Comparison of ENCODE assay signal across 9 cellular contexts in the genomic region with DNA sequence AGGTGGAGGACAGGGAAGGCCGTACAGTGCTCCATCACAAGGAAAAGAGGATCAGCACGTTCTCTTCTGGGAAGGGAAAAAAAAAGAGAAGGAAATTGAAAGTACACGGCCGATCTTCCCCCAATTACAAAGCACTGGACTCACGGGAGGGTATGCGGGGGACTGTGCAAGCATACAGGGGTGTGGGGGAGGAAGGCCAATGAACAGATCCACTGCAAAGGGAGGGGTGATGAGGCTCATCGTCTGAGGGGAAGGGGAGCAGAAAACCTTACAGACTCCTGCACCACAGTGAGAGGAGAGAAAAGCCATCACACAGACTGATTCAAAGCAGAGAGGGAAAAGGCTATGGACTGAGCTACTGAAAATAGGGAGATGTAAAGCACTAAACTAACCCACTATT. TPM values are rescaled to one million over a fixed set of nuclear protein-coding genes. Genes with fewer than 3 reads are reported as not detected.
DNase-seq lines count a peak whose midpoint lies in the region; ATAC-seq, FAIRE-seq and TF ChIP-seq lines count a peak whose summit lies in the region.
"Had no signal": no experiment of that assay in that cellular context is flagged by ENCODE, and none has a peak within 500 bp of the region (broad histone marks: within the 10 kb centered on the region; RNA-seq: fewer than 3 reads in every experiment).

No MANE protein-coding gene starts in this region.

- peak overlapping the region in 10 of 12 donors; percentile 57 to 90 (median 73) for H3K4me3 ChIP-seq in heart left ventricle
- peak overlapping the region; percentile 76 for H3K4me3 ChIP-seq in astrocyte (ENCODE audit: insufficient read depth, low read depth, low read length)
- peak overlapping the region; percentile 60 for H3K4me3 ChIP-seq in lower lobe of right lung
- peak overlapping the region; percentile 58 for H3K4me3 ChIP-seq in urinary bladder (ENCODE audit: low read depth, low read length)

- FAIRE-seq in astrocyte (lab: Jason Lieb, UNC) = peak; percentile 43

- intact Hi-C loops in heart left ventricle (cut with DNase I) = loop anchor here in 7 of 10 donors (5.0 to 10.0 kb wide), 7 partner anchors 65 to 455 kb away; partner anchors contain the start of genes ARAF (in 2 of the 7), UBA1 (in 2 of the 7) and TIMP1 (in 1 of the 7)
- intact Hi-C loops in cardiac septum (cut with DNase I) = no loop called here
- intact Hi-C loops in lower lobe of right lung (cut with DNase I) = no loop called here

- DNase-seq in heart left ventricle = no peak
- no peak for DNase-seq in cardiac septum (ENCODE audit: low spot score)
- DNase-seq in astrocyte (ENCODE audit: low read depth) = no peak
- no peak for DNase-seq in lower lobe of right lung
- no peak for DNase-seq in HT-29 (ENCODE audit: low spot score)
- no peak for DNase-seq in SW480 (ENCODE audit: low spot score)

- H3K4me1 ChIP-seq in heart left ventricle = peaks cover 0 to 20% (median 6%) of the 10 kb centered on the region in 12 donors
- H3K4me1 ChIP-seq in astrocyte (ENCODE audit: insufficient read depth, low read length) = peaks cover 22% of the 10 kb centered on the region
- H3K4me1 ChIP-seq in lower lobe of right lung = peaks cover 8% of the 10 kb centered on the region
- H3K4me1 ChIP-seq in urinary bladder (ENCODE audit: insufficient read depth) = no peaks in the 10 kb centered on the region

- H3K27ac ChIP-seq in heart left ventricle = peak overlapping the region in 1 of 12 donors; percentile 83
- peak overlapping the region; percentile 38 for H3K27ac ChIP-seq in astrocyte (ENCODE audit: low read depth, low read length)
- no peak overlapping the region for H3K27ac ChIP-seq in lower lobe of right lung
- no peak overlapping the region for H3K27ac ChIP-seq in urinary bladder (ENCODE audit: low read depth)

- peak overlapping the region; percentile 85 for H3K4me3 Mint-ChIP-seq in astrocyte (ENCODE audit: unreplicated experiment)

- H3K27ac Mint-ChIP-seq in astrocyte (ENCODE audit: unreplicated experiment) = peak overlapping the region; percentile 35

- peak overlapping the region; percentile 90 for H3K4me2 ChIP-seq in astrocyte (ENCODE audit: low read length)

- H3K27me3 ChIP-seq in heart left ventricle (peaks cover 0 to 4% (median 0%) of the 10 kb centered on the region in 9 donors), astrocyte (ENCODE audit: insufficient read depth, low read length) (no peaks in the 10 kb centered on the region), lower lobe of right lung (ENCODE audit: low read depth) (no peaks in the 10 kb centered on the region)

- H3K79me2 ChIP-seq in astrocyte (ENCODE audit: insufficient read depth, low read length) = peaks cover 48% of the 10 kb centered on the region

- ATAC-seq in heart left ventricle = no peak
- no peak for ATAC-seq in lower lobe of right lung
- no peak for ATAC-seq in GM21529 (IDR thresholded peaks at IDR 0.05; ENCODE audit: unreplicated experiment)

- TF ChIP-seq CTCF in heart left ventricle (IDR thresholded peaks at IDR 0.05) (no peak), astrocyte (IDR thresholded peaks at IDR 0.05; ENCODE audit: insufficient read depth, low read depth, low read length) (no peak), lower lobe of right lung (IDR thresholded peaks at IDR 0.05) (no peak)

- H2AFZ ChIP-seq in astrocyte (ENCODE audit: low read depth, low read length) = no peak overlapping the region

- H4K20me1 ChIP-seq in astrocyte (ENCODE audit: insufficient read depth, low read length) = peaks cover 29% of the 10 kb centered on the region

- H3K27me3 Mint-ChIP-seq in astrocyte (ENCODE audit: low read depth, unreplicated experiment) = no peaks in the 10 kb centered on the region

- H3K9me3 ChIP-seq in heart left ventricle (no peaks in the 10 kb centered on the region), astrocyte (ENCODE audit: insufficient read depth, low read depth, low read length) (no peaks in the 10 kb centered on the region), lower lobe of right lung (no peaks in the 10 kb centered on the region)

- no peaks in the 10 kb centered on the region for H3K36me3 Mint-ChIP-seq in astrocyte (ENCODE audit: low read depth, unreplicated experiment)

- peak overlapping the region; percentile 88 for H3K9ac ChIP-seq in astrocyte (ENCODE audit: low read length)

- H3K9me3 Mint-ChIP-seq in astrocyte (ENCODE audit: unreplicated experiment) = no peaks in the 10 kb centered on the region

- no peak for TF ChIP-seq POLR2A in heart left ventricle (IDR thresholded peaks at IDR 0.05)

- 27 to 47% (median 35%) methylated on average over 7 of the region's 7 CpGs for WGBS in heart left ventricle, 4 donors
- 16% methylated on average over 7 of the region's 7 CpGs for WGBS in urinary bladder

- H3K4me1 Mint-ChIP-seq in astrocyte (ENCODE audit: low read depth, unreplicated experiment) = peaks cover 29% of the 10 kb centered on the region

- H3K36me3 ChIP-seq in heart left ventricle (peaks cover 0 to 20% (median 6%) of the 10 kb centered on the region in 9 donors), astrocyte (ENCODE audit: insufficient read depth, low read length) (peaks cover 3% of the 10 kb centered on the region), lower lobe of right lung (peaks cover 14% of the 10 kb centered on the region), urinary bladder (ENCODE audit: insufficient read depth) (peaks cover 2% of the 10 kb centered on the region)

RNA-seq across cellular contexts. Expression of gene ELK1, which starts 1.1 kb away (rescaled TPM):
- total RNA-seq in heart left ventricle = 10 to 100 TPM; 23.7 to 35.3 (median 29.7) TPM
- polyA plus RNA-seq in heart left ventricle = 10 to 100 TPM in 1 of 2 donors, 1 to 10 TPM in 1; 9.9 to 67.2 TPM
- total RNA-seq in cardiac septum = 38.2 TPM
- 33.6 and 34.1 TPM in 2 replicates for total RNA-seq in astrocyte
- 25.3 TPM for total RNA-seq in lower lobe of right lung
- total RNA-seq in urinary bladder = 8.6 TPM
- 30.2 TPM for polyA plus RNA-seq in urinary bladder
- total RNA-seq in HT-29 (2014; rRNA removed; shearing (Covaris generic)) = 53.4 and 55.5 TPM in 2 replicates

RNA-seq across cellular contexts. Expression of gene UXT, which starts 9.7 kb away (rescaled TPM):
- 100 to 1,000 TPM in 3 of 9 donors, 10 to 100 TPM in 6; 74.4 to 132 (median 96.5) TPM for total RNA-seq in heart left ventricle
- 100 to 1,000 TPM; 113 to 193 TPM for polyA plus RNA-seq in heart left ventricle
- total RNA-seq in cardiac septum = 83.2 TPM
- total RNA-seq in astrocyte = 72.7 and 73.5 TPM in 2 replicates
- total RNA-seq in lower lobe of right lung = 85.5 TPM
- total RNA-seq in urinary bladder = 65.8 TPM
- 133 TPM for polyA plus RNA-seq in urinary bladder
- 164 and 167 TPM in 2 replicates for total RNA-seq in HT-29 (2014; rRNA removed; shearing (Covaris generic))

RNA-seq across cellular contexts. Expression of gene CFP, which starts 19.6 kb away (rescaled TPM):
- 10 to 100 TPM in 2 of 9 donors, 1 to 10 TPM in 6, under 1 TPM in 1; 0.98 to 24.7 (median 1.9) TPM for total RNA-seq in heart left ventricle
- polyA plus RNA-seq in heart left ventricle = 1 to 10 TPM; 1.2 to 1.6 TPM
- 1.0 TPM for total RNA-seq in cardiac septum
- total RNA-seq in astrocyte = 0.17 and 1.1 TPM in 2 replicates
- total RNA-seq in lower lobe of right lung = 24.8 TPM
- total RNA-seq in urinary bladder = 0.79 TPM
- 3.3 TPM for polyA plus RNA-seq in urinary bladder
- 0.21 and 0.56 TPM in 2 replicates for total RNA-seq in HT-29 (2014; rRNA removed; shearing (Covaris generic))

RNA-seq across cellular contexts. Expression of gene SYN1, which starts 29.6 kb away (rescaled TPM):
- 10 to 100 TPM in 5 of 9 donors, 1 to 10 TPM in 4; 7.1 to 20.5 (median 11.2) TPM for total RNA-seq in heart left ventricle
- 10 to 100 TPM; 11.3 to 20.5 TPM for polyA plus RNA-seq in heart left ventricle
- total RNA-seq in cardiac septum = 12.1 TPM
- 1.6 and 2.2 TPM in 2 replicates for total RNA-seq in astrocyte
- 0.44 TPM for total RNA-seq in lower lobe of right lung
- 0.63 TPM for total RNA-seq in urinary bladder
- polyA plus RNA-seq in urinary bladder = 2.0 TPM
- not detected in 2 replicates for total RNA-seq in HT-29 (2014; rRNA removed; shearing (Covaris generic))
- total RNA-seq: Daoy had no signal

Comparison
In these comparisons a context has a peak if more than half of its experiments do, and no peak if none do; other contexts are left out.
1. intact Hi-C loops: an anchor here in heart left ventricle (5.0 to 10.0 kb wide); none called in cardiac septum and lower lobe of right lung.